3 cellular contexts compared by ENCODE assay signal in the genomic region with DNA sequence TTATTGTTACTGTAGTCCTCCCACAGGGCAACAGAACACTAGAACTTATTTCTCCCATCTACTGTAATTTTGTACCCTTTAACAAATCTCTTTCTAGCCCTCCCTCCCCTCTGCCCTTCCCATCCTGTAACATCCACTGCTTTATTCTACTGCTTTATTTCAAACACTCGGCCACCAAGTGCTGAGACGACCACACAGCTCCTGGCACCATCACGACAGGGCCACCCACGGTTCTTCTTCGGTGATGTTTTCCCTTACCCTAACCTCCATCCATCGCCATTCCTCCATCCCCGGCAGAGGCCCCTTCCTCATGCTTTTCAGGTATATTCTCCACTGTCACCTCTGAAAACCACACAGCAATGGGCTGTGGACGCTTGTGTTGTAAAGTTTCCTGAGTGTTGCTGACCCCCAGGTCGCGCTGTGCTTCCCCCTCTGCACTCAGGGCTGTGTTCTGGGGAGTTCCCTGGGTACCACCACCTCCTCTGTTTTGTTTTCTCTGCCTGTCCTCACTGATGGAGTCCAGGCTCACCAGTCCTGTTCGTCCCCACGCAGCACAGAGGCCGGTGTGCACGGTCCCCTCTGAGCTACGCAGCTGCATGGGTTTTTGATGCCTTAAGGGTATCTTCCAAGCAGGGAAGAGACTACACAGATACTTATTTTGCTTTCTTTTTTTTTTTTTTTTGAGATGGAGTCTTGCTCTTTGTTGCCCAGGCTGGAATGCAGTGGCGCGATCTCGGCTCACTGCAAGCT.
"Had no signal": no experiment of that assay in that cellular context is flagged by ENCODE, and none has a peak within 500 bp of the region (broad histone marks: within the 10 kb centered on the region; RNA-seq: fewer than 3 reads in every experiment).

No MANE protein-coding gene starts in this region.

- H3K4me3 ChIP-seq: GM12878 had no signal

- ATAC-seq: GM12878 had no signal

- DNase-seq: GDM1, GF-D8 had no signal
